Comparison of ENCODE assay signal across 7 cellular contexts in genomic region chr15:71802770-71803169, GRCh38. TPM values are rescaled to one million over a fixed set of nuclear protein-coding genes. Genes with fewer than 3 reads are reported as not detected.
DNase-seq lines count a peak whose midpoint lies in the region; TF ChIP-seq lines count a peak whose summit lies in the region.

No MANE protein-coding gene starts in this region.

- H3K9me3 ChIP-seq in colonic mucosa: no peaks in the 10 kb centered on the region
- no peaks in the 10 kb centered on the region for H3K9me3 ChIP-seq in smooth muscle cell (replicated peaks; ENCODE audit: low read depth)

- DNase-seq in NOMO-1 treated with dmso at 0.1 percent for 144 hours (lab: John Stamatoyannopoulos, UW; ENCODE audit: unreplicated experiment) (peak; percentile 4), colonic mucosa (no peak), smooth muscle cell (lab: John Stamatoyannopoulos, UW; ENCODE audit: unreplicated experiment) (no peak), T1000 (lab: John Stamatoyannopoulos, UW) (no peak), coronary artery (ENCODE audit: low spot score) (no peak), COLO829 (ENCODE audit: low spot score) (no peak)

- H3K9ac ChIP-seq in colonic mucosa (ENCODE audit: low read depth in 2 of 2, low read length in 2 of 2): no peak overlapping the region
- no peak overlapping the region for H3K9ac ChIP-seq in smooth muscle cell (ENCODE audit: low read depth)

- no peaks in the 10 kb centered on the region for H3K27me3 ChIP-seq in colonic mucosa
- H3K27me3 ChIP-seq in smooth muscle cell (ENCODE audit: low read depth): no peaks in the 10 kb centered on the region

- H3K4me2 ChIP-seq in smooth muscle cell: no peak overlapping the region

- peak; percentile 61 for TF ChIP-seq CTCF in GM12873 (IDR thresholded peaks at IDR 0.05; ENCODE audit: insufficient read depth, low read depth, low read length, missing control alignments)
- TF ChIP-seq CTCF in colonic mucosa (IDR thresholded peaks at IDR 0.05): peak; percentile 12
- peak; percentile 49 for TF ChIP-seq CTCF in smooth muscle cell (IDR thresholded peaks at IDR 0.05; ENCODE audit: borderline replicate concordance, insufficient read depth, poor library complexity, severe bottlenecking)
- TF ChIP-seq CTCF in coronary artery (IDR thresholded peaks at IDR 0.05): no peak

- no peak overlapping the region for H2AFZ ChIP-seq in smooth muscle cell (ENCODE audit: low read depth)

- no peaks in the 10 kb centered on the region for H4K20me1 ChIP-seq in smooth muscle cell (ENCODE audit: low read depth)

- no peaks in the 10 kb centered on the region for H3K36me3 ChIP-seq in colonic mucosa
- no peaks in the 10 kb centered on the region for H3K36me3 ChIP-seq in smooth muscle cell (ENCODE audit: low read depth)

- H3K4me1 ChIP-seq in colonic mucosa (no peaks in the 10 kb centered on the region), smooth muscle cell (ENCODE audit: low read depth) (peaks cover 18% of the 10 kb centered on the region)

- 40% methylated on average over 17 of the region's 21 CpGs for WGBS in smooth muscle cell (ENCODE audit: low lambda C conversion rate)

- H3K79me2 ChIP-seq in smooth muscle cell (ENCODE audit: low read depth): no peaks in the 10 kb centered on the region

- no peaks in the 10 kb centered on the region for H3F3A ChIP-seq in smooth muscle cell (ENCODE audit: low read depth)

- intact Hi-C loops in colonic mucosa (cut with DNase I): loop anchor here (5.0 kb wide), 1 partner anchor 355 kb away; no protein-coding TSS in a partner anchor

- no peak overlapping the region for H3K4me3 ChIP-seq in colonic mucosa
- H3K4me3 ChIP-seq in smooth muscle cell: no peak overlapping the region
- H3K4me3 ChIP-seq in coronary artery: no peak overlapping the region

- H3K27ac ChIP-seq in colonic mucosa (no peak overlapping the region), smooth muscle cell (ENCODE audit: low read depth) (no peak overlapping the region), coronary artery (no peak overlapping the region)

RNA-seq across cellular contexts. Expression of gene NR2E3, which starts 7.6 kb away (rescaled TPM):
- total RNA-seq in colonic mucosa: under 1 TPM; 0.35 to 0.64 TPM
- not detected in 2 replicates for total RNA-seq in smooth muscle cell
- 4.2 TPM in 1 of 2 replicates, not detected in the other for polyA plus RNA-seq in smooth muscle cell
